28 cellular contexts compared by ENCODE assay signal in the genomic region with DNA sequence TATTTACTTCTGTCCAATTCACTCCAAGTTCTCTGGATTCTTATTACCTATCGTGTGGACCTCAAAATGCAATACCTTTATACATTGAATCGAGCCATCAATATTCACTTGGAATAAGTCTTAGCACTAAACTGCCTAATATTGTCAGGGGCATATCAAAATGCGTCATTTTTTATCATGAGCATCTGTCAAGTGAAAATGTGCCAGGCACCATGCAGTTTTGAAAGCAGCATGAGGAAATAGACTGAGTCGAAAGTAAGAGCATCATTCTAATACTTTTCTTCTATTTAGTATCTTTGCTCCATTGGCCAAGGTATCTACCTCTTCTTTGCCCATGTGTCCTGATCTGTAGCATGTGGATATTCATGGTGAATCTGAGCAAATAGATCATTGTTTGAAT.
"Had no signal": no experiment of that assay in that cellular context is flagged by ENCODE, and none has a peak within 500 bp of the region (broad histone marks: within the 10 kb centered on the region; RNA-seq: fewer than 3 reads in every experiment).

No MANE protein-coding gene starts in this region.

- DNase-seq: activated B cell treated with CpG ODN at 0.5 μM for 24 hours; activated CD4-positive, alpha-beta memory T cell treated with anti-CD3 and anti-CD28 coated beads for 36 hours; activated CD4-positive, alpha-beta T cell treated with anti-CD3 and anti-CD28 coated beads for 4 hours; activated CD4-positive, alpha-beta T cell treated with anti-CD3 and anti-CD28 coated beads, Interleukin-2, amount 10 ng/mL, durations not matched to agents 24 days and 14 days; activated CD4-positive, alpha-beta T cell treated with anti-CD3 and anti-CD28 coated beads, Interleukin-2, amount 50 U/mL, for 1 hour; activated CD4-positive, alpha-beta T cell treated with anti-CD3 and anti-CD28 coated beads, Interleukin-2, amount 50 U/mL, for 4 hours; activated CD4-positive, CD25-positive, alpha-beta regulatory T cell treated with anti-CD3 and anti-CD28 coated beads, Interleukin-2, amount 50 U/mL, for 72 hours; activated CD8-positive, alpha-beta memory T cell treated with anti-CD3 and anti-CD28 coated beads, Interleukin-2, amount 50 U/mL, for 4 hours; activated CD8-positive, alpha-beta T cell treated with anti-CD3 and anti-CD28 coated beads for 36 hours; activated effector memory CD4-positive, alpha-beta T cell treated with anti-CD3 and anti-CD28 coated beads, Interleukin-2, amount 50 U/mL, for 16 hours; activated gamma-delta T cell treated with Interleukin-2 at 50 U/mL for 16 hours; activated naive CD4-positive, alpha-beta T cell; activated naive CD4-positive, alpha-beta T cell treated with anti-CD3 and anti-CD28 coated beads for 36 hours; activated naive CD4-positive, alpha-beta T cell treated with anti-CD3 and anti-CD28 coated beads, Interleukin-2, amount 50 U/mL, for 16 hours; activated naive CD8-positive, alpha-beta T cell treated with anti-CD3 and anti-CD28 coated beads for 36 hours; activated T-cell treated with anti-CD3 and anti-CD28 coated beads for 4 hours; activated T-cell treated with anti-CD3 and anti-CD28 coated beads, Interleukin-2, amount 50 U/mL, for 1 hour; activated T-cell treated with anti-CD3 and anti-CD28 coated beads, Interleukin-2, amount 50 U/mL, for 4 hours; activated T-cell treated with anti-CD3 and anti-CD28 coated beads, Interleukin-2, amount 50 U/mL, for 72 hours; amygdala; anterior cingulate cortex; brain microvascular endothelial cell; central memory CD4-positive, alpha-beta T cell; T-helper 1 cell; T-helper 2 cell; T-helper 9 cell had no signal

- ATAC-seq: activated CD8-positive, alpha-beta T cell treated with anti-CD3 and anti-CD28 coated beads for 36 hours; activated naive CD4-positive, alpha-beta T cell treated with anti-CD3 and anti-CD28 coated beads, Interleukin-2, amount 50 U/mL, for 72 hours; activated T-cell treated with anti-CD3 and anti-CD28 coated beads, Interleukin-2, amount 50 U/mL, for 4 hours; activated T-cell treated with anti-CD3 and anti-CD28 coated beads, Interleukin-2, amount 50 U/mL, for 72 hours; activated T-helper 17 cell treated with anti-CD3 and anti-CD28 coated beads, Interleukin-2, amount 50 U/mL, for 72 hours had no signal
